Comparison of ENCODE assay signal across 8 cellular contexts in the genomic region with DNA sequence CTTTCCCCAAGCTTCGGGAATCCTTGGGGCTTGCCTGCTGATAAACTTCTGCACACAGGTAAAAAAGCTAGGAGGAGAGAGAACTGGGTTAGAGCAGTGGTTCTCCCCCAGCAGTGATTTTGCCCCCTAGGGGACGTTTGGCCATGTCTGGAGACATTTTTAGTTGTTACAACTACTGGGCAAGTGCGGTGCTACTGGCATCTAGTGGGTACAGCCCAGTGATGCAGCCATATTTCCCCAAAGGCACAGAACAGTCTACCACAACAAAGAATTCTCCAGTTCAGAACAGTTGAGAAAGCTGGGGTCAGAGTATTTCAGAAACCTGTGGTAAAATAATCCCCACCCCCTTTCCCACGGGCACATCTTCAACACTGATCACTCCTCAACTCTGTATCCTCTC. TPM values are rescaled to one million over a fixed set of nuclear protein-coding genes. Genes with fewer than 3 reads are reported as not detected.
DNase-seq lines count a peak whose midpoint lies in the region; FAIRE-seq and TF ChIP-seq lines count a peak whose summit lies in the region.

No MANE protein-coding gene starts in this region.

- no peak for FAIRE-seq in H1 (lab: Jason Lieb, UNC)

- CTCF ChIA-PET in H1 (lab: Charles Lee; ENCODE audit: partially characterized antibody) = interaction anchor here (0.5 to 4.0 kb wide), 9 partner anchors 8 to 189 kb away, joined by 3 to 31 read pairs (median 3); no protein-coding TSS in a partner anchor

- H3K23ac ChIP-seq in H1 (ENCODE audit: insufficient read length) = no peak overlapping the region

- no peaks in the 10 kb centered on the region for H3K79me2 ChIP-seq in H1 (ENCODE audit: control insufficient read depth in 1 of 2, insufficient read depth in 2 of 2, low read length in 2 of 2)

- no peak overlapping the region for H3K4me2 ChIP-seq in H1 (ENCODE audit: insufficient read depth in 1 of 2, low read depth in 2 of 2, low read length in 2 of 2)

- H2BK15ac ChIP-seq in H1 (ENCODE audit: low read length) = no peak overlapping the region

- H3K9me3 ChIP-seq in H1 (ENCODE audit: insufficient read depth in 2 of 2, low read depth in 1 of 2, low read length in 1 of 2) (no peaks in the 10 kb centered on the region), spleen (no peaks in the 10 kb centered on the region)

- H2BK12ac ChIP-seq in H1 (ENCODE audit: low read depth, low read length) = no peak overlapping the region

- H3K4ac ChIP-seq in H1 (replicated peaks; ENCODE audit: insufficient read length, low read depth, low read length) = no peak overlapping the region

- TF ChIP-seq EP300 in H1 (IDR thresholded peaks at IDR 0.05; ENCODE audit: borderline replicate concordance in 1 of 2, low read depth in 2 of 2, low read length in 2 of 2) = no peak

- POLR2A ChIA-PET in H1 (lab: Charles Lee; ENCODE audit: partially characterized antibody) = no interaction called here

- no peaks in the 10 kb centered on the region for H3K23me2 ChIP-seq in H1 (ENCODE audit: low read depth, low read length)

- DNase-seq in ACHN (peak; percentile 35), GM12865 (ENCODE audit: low read depth) (peak; percentile 65), T-helper 1 cell (peak in 3 of 5 donors; percentile 12 to 60 (median 20)), H1 (ENCODE audit: low read depth in 1 of 2, low spot score in 2 of 2) (no peak), HuH-7 (ENCODE audit: low spot score) (no peak), coronary artery (ENCODE audit: low spot score) (no peak), spleen (no peak), AG08395 (ENCODE audit: low spot score) (no peak)

- no peak overlapping the region for H2AK5ac ChIP-seq in H1 (ENCODE audit: low read depth, low read length)

- no peak overlapping the region for H3K4me3 ChIP-seq in GM12865 (ENCODE audit: low read depth, low read length)
- no peak overlapping the region for H3K4me3 ChIP-seq in H1 (ENCODE audit: extremely low read depth in 1 of 4, insufficient read depth in 2 of 4, low read depth in 3 of 4, low read length in 4 of 4)
- H3K4me3 ChIP-seq in coronary artery = no peak overlapping the region
- no peak overlapping the region for H3K4me3 ChIP-seq in spleen

- no peaks in the 10 kb centered on the region for H3K4me1 ChIP-seq in H1 (replicated peaks in 1 of 4; ENCODE audit: control insufficient read depth in 3 of 4, insufficient read depth in 4 of 4, low read length in 3 of 4)
- H3K4me1 ChIP-seq in spleen = peaks cover 0 to 29% (median 12%) of the 10 kb centered on the region in 6 donors

- H2BK5ac ChIP-seq in H1 (ENCODE audit: low read depth, low read length) = no peak overlapping the region

- peak; percentile 50 for TF ChIP-seq CTCF in GM12865 (IDR thresholded peaks at IDR 0.05; ENCODE audit: insufficient read depth, low read depth, low read length, missing control alignments)
- peak; percentile 13 to 75 (median 47) for TF ChIP-seq CTCF in H1 (IDR thresholded peaks at IDR 0.05; ENCODE audit: control extremely low read depth in 1 of 3, insufficient read depth in 1 of 3, low read depth in 1 of 3, low read length in 3 of 3)
- no peak for TF ChIP-seq CTCF in coronary artery (IDR thresholded peaks at IDR 0.05)
- no peak for TF ChIP-seq CTCF in spleen (IDR thresholded peaks at IDR 0.05 in 8 of 11, conservative IDR thresholded peaks at IDR 0.05 in 3 of 11)

- no peak overlapping the region for H2BK120ac ChIP-seq in H1 (replicated peaks; ENCODE audit: low read depth, low read length)

- intact Hi-C loops in spleen (cut with DNase I; ENCODE audit: low total_unique reads) = no loop called here

- H3K27ac ChIP-seq in H1 (ENCODE audit: low read depth, low read length) (no peak overlapping the region), coronary artery (no peak overlapping the region), spleen (no peak overlapping the region)

- H4K20me1 ChIP-seq in H1 (replicated peaks in 1 of 2; ENCODE audit: control insufficient read depth in 1 of 2, insufficient read depth in 2 of 2, low read length in 2 of 2) = no peaks in the 10 kb centered on the region

- H3K27me3 ChIP-seq in H1 (replicated peaks in 1 of 4; ENCODE audit: control insufficient read depth in 3 of 4, extremely low read depth in 1 of 4, insufficient read depth in 3 of 4, low read length in 3 of 4) (no peaks in the 10 kb centered on the region), spleen (replicated peaks in 1 of 7) (no peaks in the 10 kb centered on the region)

- no peak overlapping the region for H4K91ac ChIP-seq in H1 (replicated peaks; ENCODE audit: insufficient read length, low read length)

- WGBS in H1 (ENCODE audit: extremely low coverage in 1 of 2, insufficient coverage in 1 of 2, insufficient read length in 1 of 2, insufficient replicate concordance in 2 of 2, low coverage in 1 of 2, low lambda C conversion rate in 2 of 2, missing lambda C conversion rate in 1 of 2), 2 experiments = 84% methylated on average over 4 of the region's 4 CpGs; no CpG with 5 or more reads in 1 of the 2 experiments
- WGBS in spleen, 5 donors = 49 to 66% (median 61%) methylated on average over 4 of the region's 4 CpGs

- no peak overlapping the region for H2BK20ac ChIP-seq in H1 (ENCODE audit: low read length)

- H4K8ac ChIP-seq in H1 (ENCODE audit: extremely low read depth, insufficient read depth, low read length) = no peak overlapping the region

- in situ Hi-C loops in ACHN (cut with HindIII; ENCODE audit: low pct_ligation_motif_present, low pct_unique_long_range_greater_than_20kb, low sequenced_read_pairs) = no loop called here

- no peak overlapping the region for H3K56ac ChIP-seq in H1 (replicated peaks; ENCODE audit: insufficient read length, low read depth, low read length)

- peaks cover 16 to 58% (median 45%) of the 10 kb centered on the region in 4 experiments; a peak in 7 of 8 replicates for H3K36me3 ChIP-seq in H1 (ENCODE audit: control insufficient read depth in 2 of 4, insufficient read depth in 4 of 4, low read length in 3 of 4)
- peaks cover 3 to 72% (median 27%) of the 10 kb centered on the region in 6 donors for H3K36me3 ChIP-seq in spleen

- peak; percentile 31 to 49; a peak in 3 of 4 replicates for TF ChIP-seq RAD21 in H1 (IDR thresholded peaks at IDR 0.05 in 1 of 2, conservative IDR thresholded peaks at IDR 0.05 in 1 of 2; ENCODE audit: low read depth in 2 of 2, low read length in 2 of 2)

- no peak overlapping the region for H2AFZ ChIP-seq in H1 (ENCODE audit: low read length)

- H4K5ac ChIP-seq in H1 (ENCODE audit: insufficient read length, low read depth, low read length) = no peak overlapping the region

- TF ChIP-seq POLR2A in H1 (IDR thresholded peaks at IDR 0.05; ENCODE audit: control extremely low read depth in 1 of 2, low read depth in 2 of 2, low read length in 2 of 2) (no peak), spleen (IDR thresholded peaks at IDR 0.05) (no peak)

- H3K18ac ChIP-seq in H1 (ENCODE audit: extremely low read depth, low read length) = no peak overlapping the region

- no peaks in the 10 kb centered on the region for H3K79me1 ChIP-seq in H1 (ENCODE audit: low read depth, low read length)

- no peak overlapping the region for H3K9ac ChIP-seq in H1 (replicated peaks in 1 of 4; ENCODE audit: extremely low read depth in 1 of 4, low read depth in 3 of 4, low read length in 3 of 4)

- H3K14ac ChIP-seq in H1 (ENCODE audit: insufficient read length) = no peak overlapping the region

TF ChIP-seq in H1, 55 proteins besides CTCF, POLR2A, EP300 and RAD21:
- TF ChIP-seq SP4 (IDR thresholded peaks at IDR 0.05; ENCODE audit: low read length) (no peak), EZH2 (IDR thresholded peaks at IDR 0.05; ENCODE audit: low read depth, low read length, severe bottlenecking) (no peak)
TF ChIP-seq in H1: peak in this region for 0.

RNA-seq across cellular contexts. Expression of a gene that starts 41.3 kb away (rescaled TPM):
- not detected in 2 replicates for total RNA-seq in H1 (2021; fragmentation: NEBNext Ultra II Directional; extraction: Animal tissue kit (Norgen Biotek cat#: 25700))
- polyA plus RNA-seq in H1 (2011; rRNA removed) (0.05 and 0.16 TPM in 2 replicates), spleen (under 1 TPM; 0.03 to 0.51 (median 0.43) TPM)
- polyA plus RNA-seq in H1 (2011; cell fraction: cytosol; rRNA removed) = 0.27 TPM
- polyA plus RNA-seq in H1 (2011; cell fraction: nucleus; rRNA removed) = 0.46 TPM
- 0.12 to 0.59 TPM (median 0.31 TPM) in 4 replicates for polyA plus RNA-seq in H1 (2012, experiment 1 of 2)
- not detected for polyA plus RNA-seq in H1 (2012, experiment 2 of 2)
- 0.12 TPM for polyA plus RNA-seq in H1 (2013, experiment 1 of 2)
- polyA plus RNA-seq in H1 (2013, experiment 2 of 2) = 0.11 TPM
- polyA minus RNA-seq in H1 (2011; rRNA and poly(A)+ RNA removed) = 0.24 TPM in 1 of 2 replicates, not detected in the other
- not detected for polyA minus RNA-seq in H1 (2011; cell fraction: cytosol; rRNA and poly(A)+ RNA removed)
- polyA minus RNA-seq in H1 (2011; cell fraction: nucleus; rRNA and poly(A)+ RNA removed) = not detected
- under 1 TPM in 3 of 7 donors, not detected in 4; 0.13 to 0.47 (median 0.23) TPM for total RNA-seq in spleen

Comparison
In these comparisons a context has a peak if more than half of its experiments do, and no peak if none do; other contexts are left out.
1. DNase-seq: peak in ACHN (single experiment), GM12865 (single experiment) and T-helper 1 cell (3 of 5); none in H1 (0 of 2), HuH-7 (single experiment), coronary artery (single experiment), spleen (single experiment) and AG08395 (single experiment).
2. CTCF ChIP-seq: peak in GM12865 (single experiment) and H1 (3 of 3); none in coronary artery (single experiment) and spleen (0 of 11).